In the genomic region with DNA sequence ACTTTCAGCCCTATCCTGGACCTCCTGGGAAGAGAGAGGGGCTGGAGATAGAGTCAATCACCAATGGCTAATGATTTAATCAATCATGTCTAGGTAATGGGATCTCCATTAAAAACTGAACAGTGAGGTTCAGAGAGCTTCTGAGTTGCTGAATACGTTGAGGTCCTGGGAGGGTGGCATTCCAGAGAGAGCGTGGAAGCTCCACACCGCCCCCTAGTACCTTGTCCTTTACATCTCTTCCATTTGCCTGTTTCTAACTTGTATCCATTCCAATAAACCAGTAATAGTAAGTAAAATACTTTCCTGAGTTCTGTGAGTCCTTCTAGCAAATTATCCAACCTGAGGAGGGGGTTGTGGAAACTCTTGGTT, we compare ENCODE assay signal across 12 cellular contexts.
DNase-seq lines count a peak whose midpoint lies in the region; ATAC-seq and TF ChIP-seq lines count a peak whose summit lies in the region.
"Had no signal": no experiment of that assay in that cellular context is flagged by ENCODE, and none has a peak within 500 bp of the region (broad histone marks: within the 10 kb centered on the region; RNA-seq: fewer than 3 reads in every experiment).

No MANE protein-coding gene starts in this region.

- H3K36me3 Mint-ChIP-seq in endothelial cell (ENCODE audit: low read depth, unreplicated experiment), result no peaks in the 10 kb centered on the region

- H3K4me1 ChIP-seq in OCI-LY3 (ENCODE audit: low read length) (no peaks in the 10 kb centered on the region), tibial artery (peaks cover 0 to 20% (median 15%) of the 10 kb centered on the region in 4 donors)

- H3K27me3 Mint-ChIP-seq in endothelial cell (ENCODE audit: unreplicated experiment), result peaks cover 4% of the 10 kb centered on the region
- no peaks in the 10 kb centered on the region for H3K27me3 Mint-ChIP-seq in stimulated activated naive CD8-positive, alpha-beta T cell treated with anti-CD3 and anti-CD28 coated beads, Interleukin-15, amount 100 ng/mL, for 72 hours

- DNase-seq in ACHN (peak; percentile 32), endothelial cell (ENCODE audit: low spot score) (no peak), RPMI8226 (no peak), tibial artery (no peak), AG08396 (ENCODE audit: low spot score) (no peak)
- DNase-seq in stimulated activated naive CD8-positive, alpha-beta T cell treated with anti-CD3 and anti-CD28 coated beads, Interleukin-15, amount 100 ng/mL, for 72 hours, result no peak
- DNase-seq: activated CD8-positive, alpha-beta memory T cell treated with anti-CD3 and anti-CD28 coated beads, Interleukin-2, amount 50 U/mL, for 48 hours; C1 segment of cervical spinal cord; transverse colon had no signal

- H3K27ac ChIP-seq in OCI-LY3 (ENCODE audit: low read length) (no peak overlapping the region), tibial artery (no peak overlapping the region)

- ATAC-seq in stimulated activated naive CD8-positive, alpha-beta T cell treated with anti-CD3 and anti-CD28 coated beads, Interleukin-15, amount 100 ng/mL, for 72 hours, result no peak

- no peak overlapping the region for H3K4me2 ChIP-seq in OCI-LY3 (ENCODE audit: low read length)

- 0 out of 2 replicates have a peak, but pooled peaks have one; percentile 11 for TF ChIP-seq CTCF in GM12874 (IDR thresholded peaks at IDR 0.05; ENCODE audit: insufficient read depth, low read depth, low read length)
- peak; percentile 40 for TF ChIP-seq CTCF in OCI-LY3 (IDR thresholded peaks at IDR 0.05; ENCODE audit: low read depth, low read length)
- TF ChIP-seq CTCF in endothelial cell (IDR thresholded peaks at IDR 0.05; ENCODE audit: unreplicated experiment), result no peak
- no peak for TF ChIP-seq CTCF in tibial artery (IDR thresholded peaks at IDR 0.05)

- peak overlapping the region; percentile 27 for H3K27ac Mint-ChIP-seq in endothelial cell (ENCODE audit: unreplicated experiment)
- H3K27ac Mint-ChIP-seq in stimulated activated naive CD8-positive, alpha-beta T cell treated with anti-CD3 and anti-CD28 coated beads, Interleukin-15, amount 100 ng/mL, for 72 hours, result no peak overlapping the region
- H3K27ac Mint-ChIP-seq: T-helper 2 cell treated with Interferon-gamma antibody and Interleukin-4, amounts not matched to agents 5 μg/mL and 100 μg/mL, for 36 hours had no signal

- H3K4me3 ChIP-seq in OCI-LY3 (ENCODE audit: low read length) (no peak overlapping the region), tibial artery (no peak overlapping the region)
- H3K4me3 ChIP-seq: transverse colon had no signal

- H3K27me3 ChIP-seq in OCI-LY3 (ENCODE audit: low read depth, low read length), result no peaks in the 10 kb centered on the region
- no peaks in the 10 kb centered on the region for H3K27me3 ChIP-seq in tibial artery
- H3K27me3 ChIP-seq: transverse colon had no signal

- in situ Hi-C loops in ACHN (cut with HindIII; ENCODE audit: low pct_ligation_motif_present, low pct_unique_long_range_greater_than_20kb, low sequenced_read_pairs), result no loop called here

- H3K9me3 ChIP-seq in OCI-LY3 (ENCODE audit: insufficient read depth, low read length) (no peaks in the 10 kb centered on the region), tibial artery (no peaks in the 10 kb centered on the region)
- H3K9me3 ChIP-seq: transverse colon had no signal

- H3K36me3 ChIP-seq in OCI-LY3 (replicated peaks; ENCODE audit: low read depth, low read length) (no peaks in the 10 kb centered on the region), tibial artery (no peaks in the 10 kb centered on the region)
- H3K36me3 ChIP-seq: transverse colon had no signal

- no peaks in the 10 kb centered on the region for H3K79me2 ChIP-seq in OCI-LY3 (ENCODE audit: low read length)

- no peak overlapping the region for H2AFZ ChIP-seq in OCI-LY3 (ENCODE audit: low read depth, low read length)

- H3K4me3 Mint-ChIP-seq in endothelial cell (ENCODE audit: unreplicated experiment), result no peak overlapping the region
- no peak overlapping the region for H3K4me3 Mint-ChIP-seq in stimulated activated naive CD8-positive, alpha-beta T cell treated with anti-CD3 and anti-CD28 coated beads, Interleukin-15, amount 100 ng/mL, for 72 hours
- H3K4me3 Mint-ChIP-seq: T-helper 2 cell treated with Interferon-gamma antibody and Interleukin-4, amounts not matched to agents 5 μg/mL and 100 μg/mL, for 36 hours had no signal

- intact Hi-C loops in tibial artery (cut with DNase I; ENCODE audit: low total_unique reads), result no loop called here

- no peaks in the 10 kb centered on the region for H3K9me3 Mint-ChIP-seq in endothelial cell (ENCODE audit: unreplicated experiment)
- H3K9me3 Mint-ChIP-seq in stimulated activated naive CD8-positive, alpha-beta T cell treated with anti-CD3 and anti-CD28 coated beads, Interleukin-15, amount 100 ng/mL, for 72 hours, result no peaks in the 10 kb centered on the region
- H3K9me3 Mint-ChIP-seq: T-helper 2 cell treated with Interferon-gamma antibody and Interleukin-4, amounts not matched to agents 5 μg/mL and 100 μg/mL, for 36 hours had no signal

- peaks cover 36% of the 10 kb centered on the region for H3K4me1 Mint-ChIP-seq in endothelial cell (ENCODE audit: unreplicated experiment)
- H3K4me1 Mint-ChIP-seq in stimulated activated naive CD8-positive, alpha-beta T cell treated with anti-CD3 and anti-CD28 coated beads, Interleukin-15, amount 100 ng/mL, for 72 hours, result peaks cover 63% of the 10 kb centered on the region

- H3K9ac ChIP-seq in OCI-LY3 (ENCODE audit: low read length), result no peak overlapping the region

- H4K20me1 ChIP-seq in OCI-LY3 (ENCODE audit: insufficient read depth, low read length), result no peaks in the 10 kb centered on the region

Comparison
In these comparisons a context has a peak if more than half of its experiments do, and no peak if none do; other contexts are left out.
1. CTCF ChIP-seq: peak in GM12874 (single experiment) and OCI-LY3 (single experiment); none in endothelial cell (single experiment) and tibial artery (0 of 2).